ENCODE assay signal across 15 cellular contexts in the genomic region with DNA sequence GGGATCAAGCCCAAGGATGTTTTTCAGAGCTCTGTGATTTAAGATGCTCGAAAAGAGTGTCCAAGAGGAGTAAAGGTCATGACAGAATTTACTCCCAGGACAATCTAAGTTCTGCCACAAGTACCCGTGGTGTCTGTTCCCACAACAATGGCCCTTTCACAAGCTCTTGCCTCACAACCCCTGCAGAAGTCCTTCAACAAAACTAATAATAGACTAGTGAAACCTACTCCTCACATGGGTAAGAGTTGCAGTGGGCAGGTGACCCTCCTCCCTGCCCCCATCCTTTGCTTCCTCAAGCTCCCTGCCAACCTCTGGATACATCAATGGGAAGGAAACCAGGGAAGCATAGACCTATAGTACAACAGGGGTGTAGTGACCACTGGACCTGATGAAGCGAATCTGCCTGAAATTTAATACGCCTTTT. TPM values are rescaled to one million over a fixed set of nuclear protein-coding genes. Genes with fewer than 3 reads are reported as not detected.
DNase-seq lines count a peak whose midpoint lies in the region; ATAC-seq, FAIRE-seq and TF ChIP-seq lines count a peak whose summit lies in the region.
"Had no signal": no experiment of that assay in that cellular context is flagged by ENCODE, and none has a peak within 500 bp of the region (broad histone marks: within the 10 kb centered on the region; RNA-seq: fewer than 3 reads in every experiment).

No MANE protein-coding gene starts in this region.

- H3K4me1 ChIP-seq in HepG2 (ENCODE audit: insufficient read depth, low read length) (peaks cover 20% of the 10 kb centered on the region), right lobe of liver (no peaks in the 10 kb centered on the region)
- H3K4me1 ChIP-seq: foreskin keratinocyte had no signal

- H3K27ac ChIP-seq in HepG2 (ENCODE audit: extremely low read length, insufficient read depth, low read length): no peak overlapping the region
- H3K27ac ChIP-seq in right lobe of liver: no peak overlapping the region
- H3K27ac ChIP-seq: foreskin keratinocyte, WERI-Rb-1 had no signal

- peaks cover 9 to 19% (median 17%) of the 10 kb centered on the region in 3 donors for H3K4me1 Mint-ChIP-seq in T-cell
- H3K4me1 Mint-ChIP-seq: nephron had no signal

- TF ChIP-seq RAD21 in HepG2 (CRISPR knock-in tag; IDR thresholded peaks at IDR 0.05): no peak

- H3K4me3 ChIP-seq in HepG2 (replicated peaks in 1 of 3; ENCODE audit: insufficient read depth in 1 of 3, low read depth in 2 of 3, low read length in 3 of 3): no peak overlapping the region
- no peak overlapping the region for H3K4me3 ChIP-seq in right lobe of liver

- WGBS in HepG2 (ENCODE audit: low lambda C conversion rate): 64% methylated on average over 4 of the region's 4 CpGs
- 91% methylated on average over 4 of the region's 4 CpGs for WGBS in right lobe of liver (ENCODE audit: insufficient coverage, low coverage, low lambda C conversion rate, missing lambda C conversion rate)

- H3K9me3 Mint-ChIP-seq in T-cell: no peaks in the 10 kb centered on the region
- H3K9me3 Mint-ChIP-seq: nephron had no signal

- H3K27me3 ChIP-seq in HepG2 (ENCODE audit: control insufficient read depth in 1 of 2, insufficient read depth in 2 of 2, low read length in 2 of 2) (no peaks in the 10 kb centered on the region), right lobe of liver (no peaks in the 10 kb centered on the region)
- H3K27me3 ChIP-seq: foreskin keratinocyte had no signal

- peak in 1 of 2 experiments; percentile 35; a peak in 1 of 4 replicates for TF ChIP-seq POLR2A in HepG2 (IDR thresholded peaks at IDR 0.05; ENCODE audit: insufficient read depth in 1 of 2, low read depth in 2 of 2, low read length in 2 of 2)
- TF ChIP-seq POLR2A in right lobe of liver (IDR thresholded peaks at IDR 0.05): no peak

- H3K36me3 Mint-ChIP-seq in T-cell: peaks cover 66% of the 10 kb centered on the region

- H3K4me2 ChIP-seq in HepG2 (ENCODE audit: low read depth, low read length): no peak overlapping the region

- H3K4me3 Mint-ChIP-seq in T-cell: no peak overlapping the region
- H3K4me3 Mint-ChIP-seq: nephron had no signal

- H3K27me3 Mint-ChIP-seq in T-cell: no peaks in the 10 kb centered on the region

- peak overlapping the region; percentile 15 to 69 for H3K27ac Mint-ChIP-seq in T-cell
- H3K27ac Mint-ChIP-seq: nephron had no signal

- TF ChIP-seq EP300 in HepG2 (IDR thresholded peaks at IDR 0.05; ENCODE audit: low read depth in 2 of 2, low read length in 2 of 2): no peak
- no peak for TF ChIP-seq EP300 in HepG2 (CRISPR knock-in tag; IDR thresholded peaks at IDR 0.05; ENCODE audit: borderline replicate concordance)

- H2AFZ ChIP-seq in HepG2 (ENCODE audit: low read length): no peak overlapping the region

- TF ChIP-seq CTCF in HepG2 (CRISPR knock-in tag; IDR thresholded peaks at IDR 0.05) (no peak), right lobe of liver (IDR thresholded peaks at IDR 0.05) (no peak)

- POLR2A ChIA-PET in HepG2 (lab: Yijun Ruan, JAX) (interaction anchor here (0.7 to 1.0 kb wide), 2 partner anchors 10 to 35 kb away, joined by 3 read pairs; partner anchors contain the start of genes POLR1A and PTCD3), T-cell (lab: Charles Lee) (interaction anchor here in 1 of 2 donors (0.6 kb wide), 1 partner anchor 15 kb away, joined by 3 read pairs; no protein-coding TSS in a partner anchor)

- in situ Hi-C loops in HepG2 (cut with HindIII; ENCODE audit: extremely low pct_ligation_motif_present, low pct_unique_long_range_greater_than_20kb): no loop called here

- FAIRE-seq in HepG2 (lab: Jason Lieb, UNC): no peak
- FAIRE-seq: keratinocyte had no signal

- DNase-seq in HepG2 (ENCODE audit: low spot score) (peak; percentile 64), right lobe of liver (no peak), T-cell (no peak), left colon (no peak), NCI-H2227 (lab: John Stamatoyannopoulos, UW; ENCODE audit: unreplicated experiment) (no peak), AG08395 (ENCODE audit: low spot score) (no peak), Kasumi-1 (lab: John Stamatoyannopoulos, UW) (no peak)
- DNase-seq: C1 segment of cervical spinal cord; effector CD4-positive, alpha-beta T cell; foreskin keratinocyte; NCI-H2081; WERI-Rb-1 had no signal

- H3K36me3 ChIP-seq in HepG2 (replicated peaks in 1 of 2; ENCODE audit: control insufficient read depth in 1 of 2, insufficient read depth in 2 of 2, low read length in 2 of 2) (peaks cover 30 to 72% of the 10 kb centered on the region in 2 experiments), right lobe of liver (peaks cover 0 to 87% (median 35%) of the 10 kb centered on the region in 4 donors)

- no peak overlapping the region for H3K9ac ChIP-seq in HepG2 (ENCODE audit: insufficient read depth, low read depth, low read length)

- H4K20me1 ChIP-seq in HepG2 (ENCODE audit: insufficient read depth, low read length): no peaks in the 10 kb centered on the region

- intact Hi-C loops in HepG2 (cut with micrococcal nuclease; ENCODE audit: unreplicated experiment): loop anchor here (5.0 kb wide), 1 partner anchor 34 kb away; the partner anchor contains the start of genes POLR1A and PTCD3
- intact Hi-C loops in right lobe of liver (cut with DNase I): no loop called here
- intact Hi-C loops in left colon (cut with DNase I, micrococcal nuclease): no loop called here

- no peaks in the 10 kb centered on the region for H3K9me3 ChIP-seq in HepG2 (ENCODE audit: low read length)
- H3K9me3 ChIP-seq in right lobe of liver: no peaks in the 10 kb centered on the region

- ATAC-seq in HepG2 (peak; percentile 47), right lobe of liver (no peak), T-cell (replicated peaks in 1 of 4) (no peak), left colon (peak; percentile 11), HG02973 (IDR thresholded peaks at IDR 0.05; ENCODE audit: unreplicated experiment) (no peak)
- ATAC-seq: foreskin keratinocyte had no signal

- H3K79me2 ChIP-seq in HepG2 (ENCODE audit: insufficient read depth, low read length): no peaks in the 10 kb centered on the region

- CTCF ChIA-PET in HepG2 (lab: Yijun Ruan, JAX; ENCODE audit: low intra/inter-chr PET ratio, low total read pairs): no interaction called here
- CTCF ChIA-PET in T-cell (lab: Charles Lee): no interaction called here

- TSS peak; percentile 14 for BruUV-seq in HepG2 (replicated peaks; lab: Mats Ljungman, UMichigan)

RNA-seq across cellular contexts. Expression of gene PTCD3, which starts 34.9 kb away (rescaled TPM):
- 309 and 342 TPM in 2 replicates for total RNA-seq in HepG2 (2016; rRNA removed; fragmentation: Illumina TruSeq; extraction: Trizol)
- 71.6 and 79.2 TPM in 2 replicates for total RNA-seq in HepG2 (2016; cell fraction: cytosol; rRNA removed; fragmentation: Illumina TruSeq; extraction: Trizol; ENCODE audit: low read depth)
- 310 TPM in 2 replicates for total RNA-seq in HepG2 (2016; cell fraction: insoluble cytoplasmic fraction; rRNA removed; fragmentation: Illumina TruSeq; extraction: Trizol)
- total RNA-seq in HepG2 (2016; cell fraction: membrane; rRNA removed; fragmentation: Illumina TruSeq; extraction: Trizol): 58.3 and 77.0 TPM in 2 replicates
- total RNA-seq in HepG2 (2016; cell fraction: nucleus; rRNA removed; fragmentation: Illumina TruSeq; extraction: Trizol): 445 and 480 TPM in 2 replicates
- polyA plus RNA-seq in HepG2 (2011; rRNA removed): 98.5 and 124 TPM in 2 replicates
- 24.5 and 34.9 TPM in 2 replicates for polyA plus RNA-seq in HepG2 (2011; cell fraction: cytosol; rRNA removed)
- 236 and 278 TPM in 2 replicates for polyA plus RNA-seq in HepG2 (2011; cell fraction: nucleus; rRNA removed)
- polyA plus RNA-seq in HepG2 (2012): 66.3 and 99.3 TPM in 2 replicates
- polyA plus RNA-seq in HepG2 (2016; cell fraction: cytosol; fragmentation: Illumina TruSeq; extraction: Trizol; ENCODE audit: low read depth): 8.5 and 10.5 TPM in 2 replicates
- 166 and 170 TPM in 2 replicates for polyA plus RNA-seq in HepG2 (2016; cell fraction: insoluble cytoplasmic fraction; fragmentation: Illumina TruSeq; extraction: Trizol; ENCODE audit: low read depth)
- 10.8 and 14.6 TPM in 2 replicates for polyA plus RNA-seq in HepG2 (2016; cell fraction: membrane; fragmentation: Illumina TruSeq; extraction: Trizol; ENCODE audit: low read depth)
- 350 and 370 TPM in 2 replicates for polyA plus RNA-seq in HepG2 (2016; cell fraction: nucleus; fragmentation: Illumina TruSeq; extraction: Trizol; ENCODE audit: insufficient read depth, low read depth)
- 87.7 and 177 TPM in 2 replicates for polyA minus RNA-seq in HepG2 (2011; rRNA and poly(A)+ RNA removed; ENCODE audit: low replicate concordance)
- polyA minus RNA-seq in HepG2 (2011; cell fraction: cytosol; rRNA and poly(A)+ RNA removed): 91.6 and 159 TPM in 2 replicates
- polyA minus RNA-seq in HepG2 (2011; cell fraction: nucleus; rRNA and poly(A)+ RNA removed): 941 and 2,119 TPM in 2 replicates
- 10 to 100 TPM; 47.6 to 68.2 (median 56.1) TPM for total RNA-seq in right lobe of liver
- total RNA-seq in T-cell: 100 to 1,000 TPM; 145 to 153 (median 151) TPM
- 100 to 1,000 TPM in 1 of 2 donors, 10 to 100 TPM in 1; 73.8 to 101 TPM for total RNA-seq in left colon

RNA-seq across cellular contexts. Expression of gene POLR1A, which starts 35.3 kb away (rescaled TPM):
- total RNA-seq in HepG2 (2016; rRNA removed; fragmentation: Illumina TruSeq; extraction: Trizol) (39.9 and 61.1 TPM in 2 replicates), right lobe of liver (10 to 100 TPM; 12.5 to 19.7 (median 14.4) TPM), T-cell (10 to 100 TPM; 22.0 to 28.7 (median 25.7) TPM), left colon (10 to 100 TPM; 18.4 to 29.9 TPM)
- total RNA-seq in HepG2 (2016; cell fraction: cytosol; rRNA removed; fragmentation: Illumina TruSeq; extraction: Trizol; ENCODE audit: low read depth): 4.1 and 4.4 TPM in 2 replicates
- 41.0 and 46.9 TPM in 2 replicates for total RNA-seq in HepG2 (2016; cell fraction: insoluble cytoplasmic fraction; rRNA removed; fragmentation: Illumina TruSeq; extraction: Trizol)
- total RNA-seq in HepG2 (2016; cell fraction: membrane; rRNA removed; fragmentation: Illumina TruSeq; extraction: Trizol): 11.5 and 14.0 TPM in 2 replicates
- 44.7 and 47.5 TPM in 2 replicates for total RNA-seq in HepG2 (2016; cell fraction: nucleus; rRNA removed; fragmentation: Illumina TruSeq; extraction: Trizol)
- 6.5 and 7.2 TPM in 2 replicates for polyA plus RNA-seq in HepG2 (2011; rRNA removed)
- polyA plus RNA-seq in HepG2 (2011; cell fraction: cytosol; rRNA removed): 4.2 and 4.6 TPM in 2 replicates
- 13.7 and 16.1 TPM in 2 replicates for polyA plus RNA-seq in HepG2 (2011; cell fraction: nucleus; rRNA removed)
- 13.5 and 22.6 TPM in 2 replicates for polyA plus RNA-seq in HepG2 (2012)
- 1.0 TPM in 2 replicates for polyA plus RNA-seq in HepG2 (2016; cell fraction: cytosol; fragmentation: Illumina TruSeq; extraction: Trizol; ENCODE audit: low read depth)
- 14.6 and 20.3 TPM in 2 replicates for polyA plus RNA-seq in HepG2 (2016; cell fraction: insoluble cytoplasmic fraction; fragmentation: Illumina TruSeq; extraction: Trizol; ENCODE audit: low read depth)
- polyA plus RNA-seq in HepG2 (2016; cell fraction: membrane; fragmentation: Illumina TruSeq; extraction: Trizol; ENCODE audit: low read depth): 2.5 and 3.0 TPM in 2 replicates
- polyA plus RNA-seq in HepG2 (2016; cell fraction: nucleus; fragmentation: Illumina TruSeq; extraction: Trizol; ENCODE audit: insufficient read depth, low read depth): 26.2 and 30.4 TPM in 2 replicates
- 21.9 and 31.1 TPM in 2 replicates for polyA minus RNA-seq in HepG2 (2011; rRNA and poly(A)+ RNA removed; ENCODE audit: low replicate concordance)
- 18.7 and 22.5 TPM in 2 replicates for polyA minus RNA-seq in HepG2 (2011; cell fraction: cytosol; rRNA and poly(A)+ RNA removed)
- 50.6 and 72.4 TPM in 2 replicates for polyA minus RNA-seq in HepG2 (2011; cell fraction: nucleus; rRNA and poly(A)+ RNA removed)

RNA-seq across cellular contexts. Expression of gene IMMT, which starts 54.3 kb away (rescaled TPM):
- total RNA-seq in HepG2 (2016; rRNA removed; fragmentation: Illumina TruSeq; extraction: Trizol) (119 and 174 TPM in 2 replicates), right lobe of liver (10 to 100 TPM; 48.9 to 56.9 (median 52.5) TPM), T-cell (10 to 100 TPM; 71.0 to 93.5 (median 75.2) TPM), left colon (100 to 1,000 TPM; 107 to 137 TPM)
- 15.3 and 18.4 TPM in 2 replicates for total RNA-seq in HepG2 (2016; cell fraction: cytosol; rRNA removed; fragmentation: Illumina TruSeq; extraction: Trizol; ENCODE audit: low read depth)
- total RNA-seq in HepG2 (2016; cell fraction: insoluble cytoplasmic fraction; rRNA removed; fragmentation: Illumina TruSeq; extraction: Trizol): 120 and 173 TPM in 2 replicates
- total RNA-seq in HepG2 (2016; cell fraction: membrane; rRNA removed; fragmentation: Illumina TruSeq; extraction: Trizol): 33.8 and 38.5 TPM in 2 replicates
- 77.7 and 86.2 TPM in 2 replicates for total RNA-seq in HepG2 (2016; cell fraction: nucleus; rRNA removed; fragmentation: Illumina TruSeq; extraction: Trizol)
- polyA plus RNA-seq in HepG2 (2011; rRNA removed): 52.3 and 63.5 TPM in 2 replicates
- 44.9 and 51.8 TPM in 2 replicates for polyA plus RNA-seq in HepG2 (2011; cell fraction: cytosol; rRNA removed)
- polyA plus RNA-seq in HepG2 (2011; cell fraction: nucleus; rRNA removed): 33.6 and 36.1 TPM in 2 replicates
- 82.6 and 99.8 TPM in 2 replicates for polyA plus RNA-seq in HepG2 (2012)
- polyA plus RNA-seq in HepG2 (2016; cell fraction: cytosol; fragmentation: Illumina TruSeq; extraction: Trizol; ENCODE audit: low read depth): 12.7 and 14.4 TPM in 2 replicates
- 192 and 195 TPM in 2 replicates for polyA plus RNA-seq in HepG2 (2016; cell fraction: insoluble cytoplasmic fraction; fragmentation: Illumina TruSeq; extraction: Trizol; ENCODE audit: low read depth)
- polyA plus RNA-seq in HepG2 (2016; cell fraction: membrane; fragmentation: Illumina TruSeq; extraction: Trizol; ENCODE audit: low read depth): 23.3 and 29.6 TPM in 2 replicates
- 110 TPM in 2 replicates for polyA plus RNA-seq in HepG2 (2016; cell fraction: nucleus; fragmentation: Illumina TruSeq; extraction: Trizol; ENCODE audit: insufficient read depth, low read depth)
- polyA minus RNA-seq in HepG2 (2011; rRNA and poly(A)+ RNA removed; ENCODE audit: low replicate concordance): 58.1 and 76.7 TPM in 2 replicates
- polyA minus RNA-seq in HepG2 (2011; cell fraction: cytosol; rRNA and poly(A)+ RNA removed): 66.1 and 82.3 TPM in 2 replicates
- polyA minus RNA-seq in HepG2 (2011; cell fraction: nucleus; rRNA and poly(A)+ RNA removed): 88.0 and 90.4 TPM in 2 replicates

RNA-seq across cellular contexts. Expression of gene MRPL35, which starts 58.3 kb away (rescaled TPM):
- total RNA-seq in HepG2 (2016; rRNA removed; fragmentation: Illumina TruSeq; extraction: Trizol): 97.1 and 152 TPM in 2 replicates
- total RNA-seq in HepG2 (2016; cell fraction: cytosol; rRNA removed; fragmentation: Illumina TruSeq; extraction: Trizol; ENCODE audit: low read depth): 25.4 and 27.6 TPM in 2 replicates
- 97.8 and 161 TPM in 2 replicates for total RNA-seq in HepG2 (2016; cell fraction: insoluble cytoplasmic fraction; rRNA removed; fragmentation: Illumina TruSeq; extraction: Trizol)
- 21.6 and 28.9 TPM in 2 replicates for total RNA-seq in HepG2 (2016; cell fraction: membrane; rRNA removed; fragmentation: Illumina TruSeq; extraction: Trizol)
- total RNA-seq in HepG2 (2016; cell fraction: nucleus; rRNA removed; fragmentation: Illumina TruSeq; extraction: Trizol): 35.9 and 40.2 TPM in 2 replicates
- 80.5 and 86.1 TPM in 2 replicates for polyA plus RNA-seq in HepG2 (2011; rRNA removed)
- polyA plus RNA-seq in HepG2 (2011; cell fraction: cytosol; rRNA removed): 62.3 and 68.7 TPM in 2 replicates
- polyA plus RNA-seq in HepG2 (2011; cell fraction: nucleus; rRNA removed): 40.2 and 46.3 TPM in 2 replicates
- 31.5 and 48.9 TPM in 2 replicates for polyA plus RNA-seq in HepG2 (2012)
- 21.8 and 23.1 TPM in 2 replicates for polyA plus RNA-seq in HepG2 (2016; cell fraction: cytosol; fragmentation: Illumina TruSeq; extraction: Trizol; ENCODE audit: low read depth)
- 148 and 150 TPM in 2 replicates for polyA plus RNA-seq in HepG2 (2016; cell fraction: insoluble cytoplasmic fraction; fragmentation: Illumina TruSeq; extraction: Trizol; ENCODE audit: low read depth)
- polyA plus RNA-seq in HepG2 (2016; cell fraction: membrane; fragmentation: Illumina TruSeq; extraction: Trizol; ENCODE audit: low read depth): 17.2 and 19.6 TPM in 2 replicates
- 55.3 and 64.5 TPM in 2 replicates for polyA plus RNA-seq in HepG2 (2016; cell fraction: nucleus; fragmentation: Illumina TruSeq; extraction: Trizol; ENCODE audit: insufficient read depth, low read depth)
- 143 and 152 TPM in 2 replicates for polyA minus RNA-seq in HepG2 (2011; rRNA and poly(A)+ RNA removed; ENCODE audit: low replicate concordance)
- polyA minus RNA-seq in HepG2 (2011; cell fraction: cytosol; rRNA and poly(A)+ RNA removed): 21.9 and 30.4 TPM in 2 replicates
- polyA minus RNA-seq in HepG2 (2011; cell fraction: nucleus; rRNA and poly(A)+ RNA removed): 27.9 and 35.1 TPM in 2 replicates
- total RNA-seq in right lobe of liver: 10 to 100 TPM; 21.1 to 42.2 (median 24.1) TPM
- total RNA-seq in T-cell: 10 to 100 TPM in 4 of 5 donors, 1 to 10 TPM in 1; 6.4 to 25.9 (median 21.8) TPM
- 10 to 100 TPM; 62.7 to 81.9 TPM for total RNA-seq in left colon

Comparison
In these comparisons a context has a peak if more than half of its experiments do, and no peak if none do; other contexts are left out.
1. ATAC-seq: peak in HepG2 (single experiment) and left colon (single experiment); none in right lobe of liver (0 of 4), T-cell (0 of 4) and HG02973 (single experiment).